Comparison of ENCODE assay signal across 26 cellular contexts in genomic region chr17:81535480-81536298, GRCh38. TPM values are rescaled to one million over a fixed set of nuclear protein-coding genes. Genes with fewer than 3 reads are reported as not detected.
"Had no signal": no experiment of that assay in that cellular context is flagged by ENCODE, and none has a peak within 500 bp of the region (broad histone marks: within the 10 kb centered on the region; RNA-seq: fewer than 3 reads in every experiment).

No MANE protein-coding gene starts in this region.

- H3K27ac Mint-ChIP-seq: dendritic cell treated with granulocyte-macrophage colony-stimulating factor and Interleukin-4, amounts not matched to agents 40 ng/mL and 50 ng/mL, for 4 days; endodermal cell; mesothelial cell of epicardium; nephron; neural progenitor cell; stimulated activated effector memory CD8-positive, alpha-beta T cell treated with anti-CD3 and anti-CD28 coated beads, Interleukin-12 subunit alpha, Interleukin-12 subunit beta, amount 100 ng/mL, for 72 hours had no signal

- FAIRE-seq: kidney had no signal

- ATAC-seq: foreskin keratinocyte; gastroesophageal sphincter; naive thymus-derived CD4-positive, alpha-beta T cell; stimulated activated effector memory CD8-positive, alpha-beta T cell treated with anti-CD3 and anti-CD28 coated beads, Interleukin-12 subunit alpha, Interleukin-12 subunit beta, amount 100 ng/mL, for 72 hours; stimulated activated naive CD8-positive, alpha-beta T cell treated with anti-CD3 and anti-CD28 coated beads, Interleukin-15, Interleukin-2, amounts not matched to agents 100 U/mL and 50 U/mL, for 24 hours had no signal

- H3K4me3 Mint-ChIP-seq: dendritic cell treated with granulocyte-macrophage colony-stimulating factor and Interleukin-4, amounts not matched to agents 40 ng/mL and 50 ng/mL, for 4 days; endodermal cell; mesothelial cell of epicardium; naive thymus-derived CD4-positive, alpha-beta T cell; nephron; neural progenitor cell; stimulated activated effector memory CD8-positive, alpha-beta T cell treated with anti-CD3 and anti-CD28 coated beads, Interleukin-12 subunit alpha, Interleukin-12 subunit beta, amount 100 ng/mL, for 72 hours had no signal

- H3K36me3 ChIP-seq: colonic mucosa, neural progenitor cell had no signal

- H2AFZ ChIP-seq: hepatocyte, neural progenitor cell had no signal

- H3K9me3 ChIP-seq: colonic mucosa, esophagus muscularis mucosa, gastroesophageal sphincter, heart left ventricle, prostate gland, right atrium auricular region, sigmoid colon, thoracic aorta, tibial nerve, upper lobe of left lung had no signal

- H3K27ac ChIP-seq: colonic mucosa, epithelial cell of prostate, esophagus muscularis mucosa, foreskin keratinocyte, gastroesophageal sphincter, heart left ventricle, hepatocyte, neural progenitor cell, prostate gland, right atrium auricular region, sigmoid colon, thoracic aorta, tibial nerve, upper lobe of left lung had no signal

- H3K9me3 Mint-ChIP-seq: dendritic cell treated with granulocyte-macrophage colony-stimulating factor and Interleukin-4, amounts not matched to agents 40 ng/mL and 50 ng/mL, for 4 days; endodermal cell; mesothelial cell of epicardium; naive thymus-derived CD4-positive, alpha-beta T cell; nephron; stimulated activated effector memory CD8-positive, alpha-beta T cell treated with anti-CD3 and anti-CD28 coated beads, Interleukin-12 subunit alpha, Interleukin-12 subunit beta, amount 100 ng/mL, for 72 hours had no signal

- H3K79me2 ChIP-seq: hepatocyte had no signal

- H3K4me3 ChIP-seq: colonic mucosa, esophagus muscularis mucosa, gastroesophageal sphincter, hepatocyte, prostate gland, right atrium auricular region, sigmoid colon, thoracic aorta, tibial nerve, upper lobe of left lung had no signal

- H3K4me1 Mint-ChIP-seq: endodermal cell, mesothelial cell of epicardium had no signal

- H3K4me1 ChIP-seq: foreskin keratinocyte, prostate gland had no signal

- H3K9ac ChIP-seq: neural progenitor cell had no signal

- DNase-seq: colonic mucosa; effector CD8-positive, alpha-beta T cell; endodermal cell; foreskin keratinocyte; kidney; mesenchymal stem cell; naive thymus-derived CD4-positive, alpha-beta T cell; nucleus accumbens; sigmoid colon; stimulated activated CD4-positive, alpha-beta T cell treated with anti-CD3 and anti-CD28 coated beads, Interleukin-4, amount 100 ng/mL, for 24 hours; stimulated activated naive CD8-positive, alpha-beta T cell treated with anti-CD3 and anti-CD28 coated beads, Interleukin-15, Interleukin-2, amounts not matched to agents 100 U/mL and 50 U/mL, for 24 hours had no signal

RNA-seq across cellular contexts. Expression of gene FSCN2, which starts 7.5 kb away (rescaled TPM):
- total RNA-seq: foreskin keratinocyte had no signal
- polyA plus RNA-seq: foreskin keratinocyte; naive thymus-derived CD4-positive, alpha-beta T cell had no signal
